In the genomic region with DNA sequence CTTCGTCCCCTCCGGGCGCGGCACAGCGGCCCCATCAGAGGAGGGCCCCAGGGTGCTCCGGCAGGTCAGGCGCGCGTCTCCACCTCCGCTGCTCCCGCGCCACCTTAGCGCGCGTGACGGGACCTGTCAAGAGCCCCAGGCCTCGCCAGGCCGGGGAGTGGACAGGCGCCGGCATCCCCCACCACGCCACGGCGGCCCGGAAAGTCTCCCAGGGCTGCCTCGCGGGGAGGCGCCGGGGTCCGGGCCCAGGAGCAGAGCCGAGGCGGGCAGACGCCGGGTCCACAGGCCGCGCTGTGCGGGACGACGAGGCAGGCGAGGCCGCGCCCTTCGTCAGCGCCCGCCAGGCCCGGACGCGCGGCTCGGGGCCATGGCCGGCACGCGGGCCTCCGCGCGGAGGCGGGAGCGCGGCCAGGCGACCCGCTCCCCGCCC, we compare ENCODE assay signal across 8 cellular contexts. TPM values are rescaled to one million over a fixed set of nuclear protein-coding genes. Genes with fewer than 3 reads are reported as not detected.
DNase-seq lines count a peak whose midpoint lies in the region; ATAC-seq and TF ChIP-seq lines count a peak whose summit lies in the region.

No MANE protein-coding gene starts in this region.

- H3K4me1 ChIP-seq in adrenal gland (replicated peaks in 1 of 2) (peaks cover 11 to 39% of the 10 kb centered on the region in 2 donors), hepatocyte (ENCODE audit: insufficient read depth) (peaks cover 20% of the 10 kb centered on the region), gastrocnemius medialis (peaks cover 31 to 45% of the 10 kb centered on the region in 2 donors)

- peaks cover 31% of the 10 kb centered on the region for H4K20me1 ChIP-seq in hepatocyte (ENCODE audit: insufficient read depth, poor library complexity, severe bottlenecking)

- H3K36me3 ChIP-seq in adrenal gland (replicated peaks in 1 of 2) (no peaks in the 10 kb centered on the region), hepatocyte (replicated peaks; ENCODE audit: insufficient read depth, low read depth) (no peaks in the 10 kb centered on the region), gastrocnemius medialis (no peaks in the 10 kb centered on the region)

- H3K27me3 ChIP-seq in adrenal gland (no peaks in the 10 kb centered on the region), hepatocyte (no peaks in the 10 kb centered on the region), gastrocnemius medialis (no peaks in the 10 kb centered on the region)

- peak overlapping the region; percentile 91 for H3K4me2 ChIP-seq in hepatocyte

- in situ Hi-C loops in gastrocnemius medialis (cut with MboI; ENCODE audit: low sequenced_read_pairs in 4 of 4), result loop anchor here in 1 of 4 donors (25.0 kb wide), 1 partner anchor 381 kb away; the partner anchor contains the start of gene GLRX5

- H3K79me2 ChIP-seq in hepatocyte, result peaks cover 60% of the 10 kb centered on the region

- H3K9me3 ChIP-seq in adrenal gland (replicated peaks in 1 of 3), result no peaks in the 10 kb centered on the region
- H3K9me3 ChIP-seq in hepatocyte (ENCODE audit: low read depth), result no peaks in the 10 kb centered on the region
- no peaks in the 10 kb centered on the region for H3K9me3 ChIP-seq in gastrocnemius medialis

- H3K4me3 ChIP-seq in adrenal gland (peak overlapping the region in 3 of 4 donors; percentile 40 to 95 (median 79)), hepatocyte (peak overlapping the region; percentile 76), gastrocnemius medialis (peak overlapping the region; percentile 74 to 80 (median 77))

- intact Hi-C loops in adrenal gland (cut with DNase I) (no loop called here), gastrocnemius medialis (cut with DNase I; ENCODE audit: low total_unique reads) (loop anchor here (1.0 to 10.0 kb wide), 2 partner anchors 32 to 378 kb away; partner anchors contain the start of gene GLRX5)

- 0% methylated on average over 59 to 61 of the region's 61 CpGs; no CpG with 5 or more reads in 2 of the 4 donors for WGBS in adrenal gland, 4 donors
- 1% methylated on average over 51 of the region's 61 CpGs for WGBS in hepatocyte (ENCODE audit: low lambda C conversion rate, missing lambda C conversion rate)

- TF ChIP-seq CTCF in adrenal gland (IDR thresholded peaks at IDR 0.05) (no peak), hepatocyte (IDR thresholded peaks at IDR 0.05; ENCODE audit: poor library complexity) (no peak), gastrocnemius medialis (IDR thresholded peaks at IDR 0.05 in 4 of 5, conservative IDR thresholded peaks at IDR 0.05 in 1 of 5) (no peak)

- H2AFZ ChIP-seq in hepatocyte, result peak overlapping the region; percentile 56

- H3K27ac ChIP-seq in adrenal gland (peak overlapping the region in 4 of 5 donors; percentile 86 to 98 (median 90)), hepatocyte (peak overlapping the region; percentile 96), gastrocnemius medialis (peak overlapping the region; percentile 90 to 95 (median 92))

- DNase-seq in NCI-H1436 (lab: John Stamatoyannopoulos, UW), result peak; percentile 15
- DNase-seq in NCI-H1436 treated with DMSO at 0.1 percent for 48 hours (lab: John Stamatoyannopoulos, UW), result no peak
- peak; percentile 46 for DNase-seq in RPMI8226
- peak in 6 of 7 donors; percentile 49 to 64 (median 54) for DNase-seq in adrenal gland
- DNase-seq in hepatocyte (ENCODE audit: low spot score), result peak; percentile 72
- peak; percentile 33 to 42 for DNase-seq in gastrocnemius medialis
- no peak for DNase-seq in cerebellar nuclear complex (lab: John Stamatoyannopoulos, UW)

- no peaks in the 10 kb centered on the region for H3K9me2 ChIP-seq in hepatocyte (replicated peaks; ENCODE audit: insufficient read depth)

- no peak for TF ChIP-seq POLR2A in adrenal gland (IDR thresholded peaks at IDR 0.05)
- no peak for TF ChIP-seq POLR2A in gastrocnemius medialis (IDR thresholded peaks at IDR 0.05)

- peak; percentile 23 for ATAC-seq in HG02943 (IDR thresholded peaks at IDR 0.05; ENCODE audit: low read depth, unreplicated experiment)
- peak; percentile 57 for ATAC-seq in gastrocnemius medialis

RNA-seq across cellular contexts. Expression of gene DICER1, which starts 0.5 kb away (rescaled TPM):
- total RNA-seq in adrenal gland, result 10 to 100 TPM; 15.3 to 69.4 (median 43.8) TPM
- 10 to 100 TPM in 2 of 3 donors, 1 to 10 TPM in 1; 7.1 to 22.8 (median 11.5) TPM for polyA plus RNA-seq in adrenal gland
- total RNA-seq in hepatocyte, result 64.3 and 111 TPM in 2 replicates
- 19.8 and 20.0 TPM in 2 replicates for polyA plus RNA-seq in hepatocyte
- total RNA-seq in gastrocnemius medialis, result 10 to 100 TPM; 29.4 to 63.7 (median 37.9) TPM

Comparison
In these comparisons a context has a peak if more than half of its experiments do, and no peak if none do; other contexts are left out.
1. DNase-seq: peak in NCI-H1436 (single experiment), RPMI8226 (single experiment), adrenal gland (6 of 7), hepatocyte (single experiment) and gastrocnemius medialis (2 of 2); none in NCI-H1436 treated with DMSO at 0.1 percent for 48 hours (single experiment) and cerebellar nuclear complex (0 of 2).
2. Peak in every context shown above with its lines, with median percentiles within 50 percentile points of each other: H3K27ac ChIP-seq and H3K4me3 ChIP-seq.